9 cellular contexts compared by ENCODE assay signal in genomic region chr14:41285193-41285748, GRCh38.
DNase-seq lines count a peak whose midpoint lies in the region; ATAC-seq and TF ChIP-seq lines count a peak whose summit lies in the region.
"Had no signal": no experiment of that assay in that cellular context is flagged by ENCODE, and none has a peak within 500 bp of the region (broad histone marks: within the 10 kb centered on the region; RNA-seq: fewer than 3 reads in every experiment).

No MANE protein-coding gene starts in this region.

- no peak for TF ChIP-seq CTCF in astrocyte of the spinal cord (IDR thresholded peaks at IDR 0.05; ENCODE audit: low read depth, low read length)
- no peak for TF ChIP-seq CTCF in omental fat pad (IDR thresholded peaks at IDR 0.05)

- H3K4me3 ChIP-seq in astrocyte of the spinal cord (ENCODE audit: low read depth, low read length) = no peak overlapping the region

- DNase-seq in NCI-H510A treated with DMSO at 0.1 percent for 48 hours (lab: John Stamatoyannopoulos, UW) (peak; percentile 42), NCI-H510A (lab: John Stamatoyannopoulos, UW) (no peak), NCI-H2107 treated with DMSO at 0.1 percent for 48 hours (lab: John Stamatoyannopoulos, UW; ENCODE audit: unreplicated experiment) (peak; percentile 78), astrocyte of the spinal cord (ENCODE audit: low read depth, low spot score) (peak; percentile 31), omental fat pad (ENCODE audit: low spot score) (peak; percentile 44), superior temporal gyrus (ENCODE audit: extremely low spot score) (no peak), GOT3 (lab: John Stamatoyannopoulos, UW) (no peak), SW 1271 (lab: John Stamatoyannopoulos, UW) (no peak)
- DNase-seq: NCI-H345 had no signal

- in situ Hi-C loops in astrocyte of the spinal cord (cut with HindIII; ENCODE audit: low sequenced_read_pairs) = no loop called here

- no peak for ATAC-seq in omental fat pad (ENCODE audit: low FRiP score)

Comparison
In these comparisons a context has a peak if more than half of its experiments do, and no peak if none do; other contexts are left out.
1. DNase-seq: peak in NCI-H510A treated with DMSO at 0.1 percent for 48 hours (single experiment), NCI-H2107 treated with DMSO at 0.1 percent for 48 hours (single experiment), astrocyte of the spinal cord (single experiment) and omental fat pad (single experiment); none in NCI-H510A (single experiment), superior temporal gyrus (single experiment), GOT3 (single experiment) and SW 1271 (0 of 2).